Comparison of ENCODE assay signal across 32 cellular contexts in genomic region chr5:175317872-175318271, GRCh38.
"Had no signal": no experiment of that assay in that cellular context is flagged by ENCODE, and none has a peak within 500 bp of the region (broad histone marks: within the 10 kb centered on the region; RNA-seq: fewer than 3 reads in every experiment).

No MANE protein-coding gene starts in this region.

- H3K9me3 ChIP-seq: adrenal gland, body of pancreas, gastrocnemius medialis had no signal

- H3K4me3 ChIP-seq: adrenal gland, body of pancreas, coronary artery, dorsolateral prefrontal cortex, gastrocnemius medialis had no signal

- H3K27me3 ChIP-seq: adrenal gland, gastrocnemius medialis had no signal

- ATAC-seq: activated CD4-positive, alpha-beta T cell treated with anti-CD3 and anti-CD28 coated beads for 36 hours; activated CD4-positive, CD25-positive, alpha-beta regulatory T cell treated with anti-CD3 and anti-CD28 coated beads, Interleukin-2, amount 50 U/mL, for 24 hours; activated CD8-positive, alpha-beta memory T cell treated with anti-CD3 and anti-CD28 coated beads, Interleukin-2, amount 10 ng/mL, durations not matched to agents 7 days and 5 days; activated CD8-positive, alpha-beta T cell treated with anti-CD3 and anti-CD28 coated beads, Interleukin-2, amount 10 ng/mL, durations not matched to agents 7 days and 5 days; activated naive CD8-positive, alpha-beta T cell treated with anti-CD3 and anti-CD28 coated beads, Interleukin-2, amount 50 U/mL, for 24 hours; body of pancreas; esophagus mucosa; foreskin keratinocyte; gastrocnemius medialis; T-helper 17 cell had no signal

- H3K36me3 ChIP-seq: adrenal gland, gastrocnemius medialis, WERI-Rb-1 had no signal

- DNase-seq: activated B cell treated with CpG ODN at 0.5 μM for 24 hours; activated CD4-positive, alpha-beta memory T cell treated with anti-CD3 and anti-CD28 coated beads for 36 hours; activated CD4-positive, alpha-beta T cell treated with anti-CD3 and anti-CD28 coated beads for 36 hours; activated CD4-positive, alpha-beta T cell treated with anti-CD3 and anti-CD28 coated beads, Interleukin-2, amount 10 ng/mL, durations not matched to agents 24 days and 14 days; activated CD8-positive, alpha-beta memory T cell treated with anti-CD3 and anti-CD28 coated beads, Interleukin-2, amount 10 ng/mL, durations not matched to agents 7 days and 5 days; activated CD8-positive, alpha-beta memory T cell treated with anti-CD3 and anti-CD28 coated beads, Interleukin-2, amount 50 U/mL, for 4 hours; activated CD8-positive, alpha-beta T cell treated with anti-CD3 and anti-CD28 coated beads, Interleukin-2, amount 10 ng/mL, durations not matched to agents 7 days and 5 days; activated effector memory CD4-positive, alpha-beta T cell treated with anti-CD3 and anti-CD28 coated beads, Interleukin-2, amount 50 U/mL, for 16 hours; activated naive CD4-positive, alpha-beta T cell treated with anti-CD3 and anti-CD28 coated beads for 36 hours; activated naive CD8-positive, alpha-beta T cell treated with anti-CD3 and anti-CD28 coated beads for 36 hours; activated naive CD8-positive, alpha-beta T cell treated with anti-CD3 and anti-CD28 coated beads, Interleukin-2, amount 50 U/mL, for 24 hours; activated T-cell treated with anti-CD3 and anti-CD28 coated beads, Interleukin-2, amount 50 U/mL, for 1 hour; activated T-cell treated with anti-CD3 and anti-CD28 coated beads, Interleukin-2, amount 50 U/mL, for 48 hours; adrenal gland; amygdala; aorta; body of pancreas; caudate nucleus; cerebellar nuclear complex; dorsolateral prefrontal cortex; effector memory CD4-positive, alpha-beta T cell; endodermal cell; foreskin keratinocyte; gastrocnemius medialis; glutamatergic neuron; T-helper 1 cell; T-helper 17 cell; T1000; WERI-Rb-1 had no signal

- H3K27ac ChIP-seq: adrenal gland, body of pancreas, coronary artery, foreskin keratinocyte, gastrocnemius medialis, WERI-Rb-1 had no signal

- H3K4me1 ChIP-seq: adrenal gland, body of pancreas, foreskin keratinocyte, gastrocnemius medialis had no signal
